1 cellular context compared by ENCODE assay signal in the genomic region with DNA sequence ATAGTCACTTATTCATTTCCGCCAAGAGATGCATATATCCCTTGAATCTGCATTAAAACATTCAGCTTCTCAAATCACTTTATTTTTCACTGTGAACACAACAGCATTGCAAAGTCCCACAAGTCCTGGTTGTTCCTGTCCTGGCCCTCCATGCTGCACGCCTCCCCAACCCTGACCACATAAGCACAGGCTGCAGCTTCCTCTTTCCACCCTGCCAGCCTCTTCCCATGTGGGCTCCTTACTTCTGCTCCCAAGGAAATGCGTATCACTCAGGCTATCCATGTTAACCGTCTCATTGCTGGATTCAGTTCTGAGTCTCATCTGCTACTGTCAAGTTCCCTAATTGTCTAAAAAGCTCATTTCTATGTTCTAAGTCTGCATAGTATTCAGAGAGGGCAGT.
TF ChIP-seq lines count a peak whose summit lies in the region.

No MANE protein-coding gene starts in this region.

TF ChIP-seq in GM23338, 12 proteins besides CTCF, POLR2A, EP300 and RAD21 (continued from another document):
- no peak for TF ChIP-seq EZH2phosphoT487 (IDR thresholded peaks at IDR 0.05; ENCODE audit: unreplicated experiment)
- TF ChIP-seq POLR2AphosphoS5 (IDR thresholded peaks at IDR 0.05; ENCODE audit: low read depth), result no peak
- no peak for TF ChIP-seq NANOG (IDR thresholded peaks at IDR 0.05; ENCODE audit: borderline replicate concordance)
- TF ChIP-seq ZNF114 (CRISPR knock-in tag; IDR thresholded peaks at IDR 0.05), result no peak
- TF ChIP-seq ETS1 (IDR thresholded peaks at IDR 0.05), result no peak
